ENCODE assay signal across 8 cellular contexts in genomic region chr17:62470666-62471379, GRCh38. TPM values are rescaled to one million over a fixed set of nuclear protein-coding genes. Genes with fewer than 3 reads are reported as not detected.
DNase-seq lines count a peak whose midpoint lies in the region; ATAC-seq and TF ChIP-seq lines count a peak whose summit lies in the region.
"Not testable (repeated sequence)": the region's sequence is repeated elsewhere in the genome, so short reads cannot be mapped to it uniquely, and the experiment has no call there.

No MANE protein-coding gene starts in this region.

- H3K36me3 Mint-ChIP-seq in CD8-positive, alpha-beta memory T cell; activated B cell treated with CpG ODN at 0.5 μM for 24 hours (ENCODE audit: low read depth); neural progenitor cell: not testable (repeated sequence)

- not testable (repeated sequence) for TF ChIP-seq CTCF in LNCaP clone FGC (IDR thresholded peaks at IDR 0.05; ENCODE audit: control insufficient read depth, extremely low read depth, insufficient read depth); activated B cell treated with CpG ODN at 0.5 μM for 24 hours (IDR thresholded peaks at IDR 0.05); foreskin keratinocyte (conservative IDR thresholded peaks at IDR 0.05); neural progenitor cell (IDR thresholded peaks at IDR 0.05)

- H3K36me3 ChIP-seq in CD8-positive, alpha-beta memory T cell (ENCODE audit: insufficient read depth, low read length); neural progenitor cell: not testable (repeated sequence)

- intact Hi-C loops in activated B cell treated with CpG ODN at 0.5 μM for 24 hours (cut with micrococcal nuclease) = not testable (repeated sequence)

- H3K4me3 Mint-ChIP-seq in CD8-positive, alpha-beta memory T cell; activated B cell treated with CpG ODN at 0.5 μM for 24 hours; neural progenitor cell: not testable (repeated sequence)

- H2AFZ ChIP-seq in neural progenitor cell (replicated peaks) = not testable (repeated sequence)

- H3K4me3 ChIP-seq in CD8-positive, alpha-beta memory T cell (ENCODE audit: low read length); LNCaP clone FGC (ENCODE audit: low read depth, low read length); neural progenitor cell: not testable (repeated sequence)

- H3K4me2 ChIP-seq in neural progenitor cell = not testable (repeated sequence)

- H3K4me1 ChIP-seq in CD8-positive, alpha-beta memory T cell (ENCODE audit: insufficient read depth, low read length); foreskin keratinocyte; neural progenitor cell: not testable (repeated sequence)

- H3K27ac Mint-ChIP-seq in CD8-positive, alpha-beta memory T cell = peak overlapping the region in 7 of 8 donors; percentile 16 to 96 (median 78)
- peak overlapping the region; percentile 59 for H3K27ac Mint-ChIP-seq in activated B cell treated with CpG ODN at 0.5 μM for 24 hours
- peak overlapping the region; percentile 25 for H3K27ac Mint-ChIP-seq in neural progenitor cell

- H3K79me2 ChIP-seq in neural progenitor cell (ENCODE audit: low read depth) = not testable (repeated sequence)

- POLR2A ChIA-PET in CD8-positive, alpha-beta memory T cell (lab: Charles Lee) = not testable (repeated sequence)
- POLR2A ChIA-PET in activated B cell treated with CpG ODN at 0.5 μM for 24 hours (lab: Charles Lee) = interaction anchor here (1.0 kb wide), 1 partner anchor 12 kb away, joined by 3 read pairs; no protein-coding TSS in a partner anchor

- not testable (repeated sequence) for H3K27me3 Mint-ChIP-seq in CD8-positive, alpha-beta memory T cell; activated B cell treated with CpG ODN at 0.5 μM for 24 hours; neural progenitor cell (ENCODE audit: insufficient read depth, low read depth)

- H3K9me3 Mint-ChIP-seq in CD8-positive, alpha-beta memory T cell; activated B cell treated with CpG ODN at 0.5 μM for 24 hours; neural progenitor cell: not testable (repeated sequence)

- not testable (repeated sequence) for H3K27ac ChIP-seq in CD8-positive, alpha-beta memory T cell (ENCODE audit: low read depth, low read length); foreskin keratinocyte; neural progenitor cell

- ATAC-seq in activated B cell treated with CpG ODN at 0.5 μM for 24 hours (ENCODE audit: low read depth) (peak; percentile 52), foreskin keratinocyte (peak; percentile 79)

- H3K4me1 Mint-ChIP-seq in CD8-positive, alpha-beta memory T cell = peaks cover 8 to 18% (median 13%) of the 10 kb centered on the region in 3 donors
- not testable (repeated sequence) for H3K4me1 Mint-ChIP-seq in activated B cell treated with CpG ODN at 0.5 μM for 24 hours
- H3K4me1 Mint-ChIP-seq in neural progenitor cell = peaks cover 24% of the 10 kb centered on the region

- H4K20me1 ChIP-seq in neural progenitor cell (ENCODE audit: low read depth) = not testable (repeated sequence)

- not testable (repeated sequence) for H3K9me3 ChIP-seq in CD8-positive, alpha-beta memory T cell (ENCODE audit: low read length); neural progenitor cell (ENCODE audit: low read depth)

- peaks cover 12% of the 10 kb centered on the region for H3F3A ChIP-seq in neural progenitor cell (ENCODE audit: low read depth)

- H3K27me3 ChIP-seq in CD8-positive, alpha-beta memory T cell (ENCODE audit: insufficient read depth, low read length, poor library complexity, severe bottlenecking); foreskin keratinocyte; neural progenitor cell: not testable (repeated sequence)

- CTCF ChIA-PET in CD8-positive, alpha-beta memory T cell (lab: Charles Lee); activated B cell treated with CpG ODN at 0.5 μM for 24 hours (lab: Charles Lee): not testable (repeated sequence)

- H3K9ac ChIP-seq in neural progenitor cell = not testable (repeated sequence)

- peak; percentile 18 to 80 (median 41) for DNase-seq in CD8-positive, alpha-beta memory T cell
- DNase-seq in LNCaP clone FGC (ENCODE audit: low read depth) = peak; percentile 17
- DNase-seq in NCI-H82 (lab: John Stamatoyannopoulos, UW) = peak; percentile 90
- peak; percentile 49 for DNase-seq in activated B cell treated with CpG ODN at 0.5 μM for 24 hours
- peak; percentile 71 for DNase-seq in amniotic epithelial cell (ENCODE audit: low read depth)
- peak; percentile 70 to 87 for DNase-seq in foreskin keratinocyte
- DNase-seq in neural progenitor cell (ENCODE audit: low spot score) = not testable (repeated sequence)
- DNase-seq in stimulated activated CD8-positive, alpha-beta memory T cell treated with anti-CD3 and anti-CD28 coated beads, Interleukin-4, amount 100 ng/mL, for 1 hour (ENCODE audit: low read depth in 2 of 2, low spot score in 1 of 2) = peak; percentile 29 to 37

RNA-seq across cellular contexts. Expression of gene TLK2, which starts 7.8 kb away (rescaled TPM):
- 10 to 100 TPM; 41.9 to 43.4 TPM for total RNA-seq in CD8-positive, alpha-beta memory T cell
- polyA plus RNA-seq in CD8-positive, alpha-beta memory T cell = 13.3 TPM
- total RNA-seq in activated B cell treated with CpG ODN at 0.5 μM for 24 hours (54.6 and 57.0 TPM in 2 replicates), foreskin keratinocyte (32.6 and 33.0 TPM in 2 replicates), neural progenitor cell (ENCODE audit: low replicate concordance) (68.6 and 89.9 TPM in 2 replicates)
- 11.0 and 12.7 TPM in 2 replicates for polyA plus RNA-seq in foreskin keratinocyte

RNA-seq across cellular contexts. Expression of gene METTL2A, which starts 47.1 kb away (rescaled TPM):
- total RNA-seq in CD8-positive, alpha-beta memory T cell = 10 to 100 TPM; 35.2 to 36.5 TPM
- 21.4 TPM for polyA plus RNA-seq in CD8-positive, alpha-beta memory T cell
- total RNA-seq in activated B cell treated with CpG ODN at 0.5 μM for 24 hours = 21.2 and 23.1 TPM in 2 replicates
- total RNA-seq in foreskin keratinocyte = 25.8 and 27.9 TPM in 2 replicates
- 22.1 and 25.2 TPM in 2 replicates for polyA plus RNA-seq in foreskin keratinocyte
- 35.6 and 35.7 TPM in 2 replicates for total RNA-seq in neural progenitor cell (ENCODE audit: low replicate concordance)

Comparison
In these comparisons a context has a peak if more than half of its experiments do, and no peak if none do; other contexts are left out.
1. H3K27ac Mint-ChIP-seq: peak in every context shown above with its lines; median percentile 78 in CD8-positive, alpha-beta memory T cell; 59 in activated B cell treated with CpG ODN at 0.5 μM for 24 hours; 25 in neural progenitor cell.